Comparison of ENCODE assay signal across 8 cellular contexts in genomic region chr3:30689202-30689641, GRCh38.
DNase-seq lines count a peak whose midpoint lies in the region; ATAC-seq and TF ChIP-seq lines count a peak whose summit lies in the region.

No MANE protein-coding gene starts in this region.

- H3K4me3 ChIP-seq in kidney epithelial cell (ENCODE audit: low read depth, low read length), result no peak overlapping the region

- intact Hi-C loops in Right ventricle myocardium inferior (cut with DNase I) (loop anchor here (5.0 kb wide), 2 partner anchors 37 to 402 kb away; no protein-coding TSS in a partner anchor), cardiac septum (cut with DNase I) (loop anchor here (10.0 kb wide), 1 partner anchor 464 kb away; no protein-coding TSS in a partner anchor)

- no peaks in the 10 kb centered on the region for H3K27me3 ChIP-seq in kidney epithelial cell (ENCODE audit: control insufficient read depth, insufficient read depth, low read length)

- peaks cover 89% of the 10 kb centered on the region for H3K4me1 Mint-ChIP-seq in activated naive CD8-positive, alpha-beta T cell treated with anti-CD3 and anti-CD28 coated beads, Interleukin-2, amount 50 U/mL, for 24 hours

- peak; percentile 46 for ATAC-seq in Right ventricle myocardium inferior
- peak; percentile 80 for ATAC-seq in activated naive CD8-positive, alpha-beta T cell treated with anti-CD3 and anti-CD28 coated beads, Interleukin-2, amount 50 U/mL, for 24 hours

- peak overlapping the region; percentile 29 for H3K4me3 Mint-ChIP-seq in activated naive CD8-positive, alpha-beta T cell treated with anti-CD3 and anti-CD28 coated beads, Interleukin-2, amount 50 U/mL, for 24 hours

- peak overlapping the region; percentile 81 for H3K27ac Mint-ChIP-seq in activated naive CD8-positive, alpha-beta T cell treated with anti-CD3 and anti-CD28 coated beads, Interleukin-2, amount 50 U/mL, for 24 hours

- H3K36me3 ChIP-seq in kidney epithelial cell (ENCODE audit: control insufficient read depth, insufficient read depth, low read length), result peaks cover 3% of the 10 kb centered on the region

- H3K27me3 Mint-ChIP-seq in activated naive CD8-positive, alpha-beta T cell treated with anti-CD3 and anti-CD28 coated beads, Interleukin-2, amount 50 U/mL, for 24 hours, result no peaks in the 10 kb centered on the region

- DNase-seq in Right ventricle myocardium inferior (ENCODE audit: missing footprints) (peak; percentile 68), cardiac septum (ENCODE audit: low spot score) (no peak), kidney epithelial cell (ENCODE audit: low read depth) (peak; percentile 44), stromal cell of bone marrow (ENCODE audit: low read depth) (peak; percentile 39), AML-193 (lab: John Stamatoyannopoulos, UW) (no peak), cortex of kidney (lab: John Stamatoyannopoulos, UW) (no peak)
- DNase-seq in activated naive CD8-positive, alpha-beta T cell treated with anti-CD3 and anti-CD28 coated beads, Interleukin-2, amount 50 U/mL, for 24 hours, result no peak
- DNase-seq in stimulated activated CD4-positive, alpha-beta T cell treated with anti-CD3 and anti-CD28 coated beads, Interleukin-2, amount 100 ng/mL, for 48 hours, result no peak

- H3K36me3 Mint-ChIP-seq in activated naive CD8-positive, alpha-beta T cell treated with anti-CD3 and anti-CD28 coated beads, Interleukin-2, amount 50 U/mL, for 24 hours (ENCODE audit: low read depth), result peaks cover 79% of the 10 kb centered on the region

- TF ChIP-seq CTCF in kidney epithelial cell (IDR thresholded peaks at IDR 0.05; ENCODE audit: insufficient read depth, low read length, poor library complexity, severe bottlenecking), result no peak

- H3K9me3 Mint-ChIP-seq in activated naive CD8-positive, alpha-beta T cell treated with anti-CD3 and anti-CD28 coated beads, Interleukin-2, amount 50 U/mL, for 24 hours, result no peaks in the 10 kb centered on the region

Comparison
In these comparisons a context has a peak if more than half of its experiments do, and no peak if none do; other contexts are left out.
1. DNase-seq: peak in Right ventricle myocardium inferior (single experiment), kidney epithelial cell (single experiment) and stromal cell of bone marrow (single experiment); none in cardiac septum (single experiment), activated naive CD8-positive, alpha-beta T cell treated with anti-CD3 and anti-CD28 coated beads, Interleukin-2, amount 50 U/mL, for 24 hours (single experiment), AML-193 (0 of 2), stimulated activated CD4-positive, alpha-beta T cell treated with anti-CD3 and anti-CD28 coated beads, Interleukin-2, amount 100 ng/mL, for 48 hours (0 of 2) and cortex of kidney (single experiment).